In genomic region chr7:249979-250378, GRCh38 we compare ENCODE assay signal across 27 cellular contexts. TPM values are rescaled to one million over a fixed set of nuclear protein-coding genes. Genes with fewer than 3 reads are reported as not detected.
DNase-seq lines count a peak whose midpoint lies in the region; ATAC-seq, FAIRE-seq and TF ChIP-seq lines count a peak whose summit lies in the region.
"Had no signal": no experiment of that assay in that cellular context is flagged by ENCODE, and none has a peak within 500 bp of the region (broad histone marks: within the 10 kb centered on the region; RNA-seq: fewer than 3 reads in every experiment).

No MANE protein-coding gene starts in this region.

- H3K4me1 Mint-ChIP-seq in nephron progenitor cell, result peaks cover 13% of the 10 kb centered on the region
- H3K4me1 Mint-ChIP-seq: B cell; CD4-positive, CD25-positive, alpha-beta regulatory T cell had no signal

- TF ChIP-seq CTCF in A673 (conservative IDR thresholded peaks at IDR 0.05; ENCODE audit: low read depth, low read length), result no peak
- no peak for TF ChIP-seq CTCF in D721Med (IDR thresholded peaks at IDR 0.05; ENCODE audit: insufficient read depth, missing control alignments)
- TF ChIP-seq CTCF in RWPE1 (conservative IDR thresholded peaks at IDR 0.05; ENCODE audit: low read depth), result no peak
- TF ChIP-seq CTCF in nephron progenitor cell (IDR thresholded peaks at IDR 0.05), result no peak
- TF ChIP-seq CTCF in upper lobe of left lung (IDR thresholded peaks at IDR 0.05), result no peak
- TF ChIP-seq CTCF in coronary artery (IDR thresholded peaks at IDR 0.05), result no peak

- H3K4me3 ChIP-seq in A673 (ENCODE audit: low read depth, low read length, poor library complexity, severe bottlenecking), result no peak overlapping the region
- H3K4me3 ChIP-seq in upper lobe of left lung, result no peak overlapping the region
- H3K4me3 ChIP-seq in coronary artery, result no peak overlapping the region
- H3K4me3 ChIP-seq: BLaER1, HAP-1 had no signal

- peaks cover 6% of the 10 kb centered on the region for H3K27me3 Mint-ChIP-seq in nephron progenitor cell (ENCODE audit: low read depth, poor library complexity)
- H3K27me3 Mint-ChIP-seq: B cell; CD4-positive, CD25-positive, alpha-beta regulatory T cell had no signal

- no peak overlapping the region for H3K27ac ChIP-seq in A673 (ENCODE audit: low read depth, low read length, poor library complexity, severe bottlenecking)
- peak overlapping the region; percentile 6; the same call in 1 of the 2 replicates for H3K27ac ChIP-seq in RWPE1
- H3K27ac ChIP-seq in upper lobe of left lung, result no peak overlapping the region
- H3K27ac ChIP-seq in coronary artery, result no peak overlapping the region
- H3K27ac ChIP-seq: BLaER1, C4-2B had no signal

- H3K4me1 ChIP-seq in A673 (ENCODE audit: insufficient read depth, low read length, poor library complexity, severe bottlenecking) (peaks cover 15% of the 10 kb centered on the region), upper lobe of left lung (no peaks in the 10 kb centered on the region)
- H3K4me1 ChIP-seq: BLaER1, Caco-2, HAP-1 had no signal

- no peak for TF ChIP-seq EP300 in upper lobe of left lung (IDR thresholded peaks at IDR 0.05)

- no peak for ATAC-seq in GM21390 (IDR thresholded peaks at IDR 0.05; ENCODE audit: unreplicated experiment)
- ATAC-seq in upper lobe of left lung (ENCODE audit: low FRiP score in 2 of 2), result no peak
- ATAC-seq: CD8-positive, alpha-beta T cell had no signal

- peak overlapping the region; percentile 54 for H3K27ac Mint-ChIP-seq in nephron progenitor cell
- H3K27ac Mint-ChIP-seq: B cell; CD4-positive, CD25-positive, alpha-beta regulatory T cell; CD8-positive, alpha-beta T cell; HFFc6 had no signal

- no peak for TF ChIP-seq POLR2A in upper lobe of left lung (IDR thresholded peaks at IDR 0.05)

- no peaks in the 10 kb centered on the region for H3K9me3 ChIP-seq in A673 (ENCODE audit: low read depth, low read length, poor library complexity, severe bottlenecking)
- H3K9me3 ChIP-seq in upper lobe of left lung, result no peaks in the 10 kb centered on the region
- H3K9me3 ChIP-seq: Caco-2 had no signal

- H3K36me3 ChIP-seq in A673 (ENCODE audit: insufficient read depth, low read length, poor library complexity, severe bottlenecking) (peaks cover 6% of the 10 kb centered on the region), upper lobe of left lung (peaks cover 3 to 89% (median 48%) of the 10 kb centered on the region in 4 donors)
- H3K36me3 ChIP-seq: HAP-1 had no signal

- H3K9me3 Mint-ChIP-seq in nephron progenitor cell, result peaks cover 8% of the 10 kb centered on the region
- H3K9me3 Mint-ChIP-seq: CD8-positive, alpha-beta T cell; HFFc6 had no signal

- FAIRE-seq in D721Med (lab: Jason Lieb, UNC), result no peak
- FAIRE-seq: GM12891, GM18507, H54 had no signal

- DNase-seq in A673 (ENCODE audit: low spot score), result peak; percentile 76
- peak; percentile 73 for DNase-seq in D721Med (ENCODE audit: insufficient read length, low spot score)
- DNase-seq in RWPE1 (ENCODE audit: low spot score), result no peak
- DNase-seq in nephron progenitor cell, result no peak
- DNase-seq in DMS153 (lab: John Stamatoyannopoulos, UW), result no peak
- no peak for DNase-seq in upper lobe of left lung
- DNase-seq in coronary artery (ENCODE audit: low spot score), result no peak
- DNase-seq: Caco-2; CD4-positive, CD25-positive, alpha-beta regulatory T cell; CD8-positive, alpha-beta T cell; DMS 273 treated with DMSO at 0.1 percent for 48 hours; DMS53; DMS79 treated with DMSO at 0.1 percent for 48 hours; GF-D8; GOT3; HFFc6 had no signal

- H3K36me3 Mint-ChIP-seq in nephron progenitor cell (ENCODE audit: low read depth), result peaks cover 4% of the 10 kb centered on the region
- H3K36me3 Mint-ChIP-seq: CD4-positive, CD25-positive, alpha-beta regulatory T cell; CD8-positive, alpha-beta T cell had no signal

- POLR2A ChIA-PET in A673 (lab: Charles Lee; ENCODE audit: low non-redundant PET), result no interaction called here
- POLR2A ChIA-PET in RWPE1 (lab: Yijun Ruan, JAX; ENCODE audit: low non-redundant PET), result interaction anchor here (0.7 kb wide), 1 partner anchor 58 kb away, joined by 5 read pairs; the partner anchor contains the start of gene FAM20C

- intact Hi-C loops in A673 (cut with micrococcal nuclease; ENCODE audit: unreplicated experiment), result no loop called here

- H3K4me3 Mint-ChIP-seq in nephron progenitor cell, result no peak overlapping the region
- H3K4me3 Mint-ChIP-seq: B cell; CD4-positive, CD25-positive, alpha-beta regulatory T cell; CD8-positive, alpha-beta T cell; HFFc6 had no signal

- no TSS peak for BruUV-seq in A673 (replicated peaks; lab: Mats Ljungman, UMichigan)

- WGBS in upper lobe of left lung, 2 donors, result 89 to 94% methylated on average over 12 of the region's 12 CpGs

- H3K27me3 ChIP-seq in A673 (replicated peaks; ENCODE audit: insufficient read depth, low read depth, low read length, poor library complexity), result no peaks in the 10 kb centered on the region
- H3K27me3 ChIP-seq in upper lobe of left lung, result no peaks in the 10 kb centered on the region
- H3K27me3 ChIP-seq: BLaER1 had no signal

- CTCF ChIA-PET in A673 (lab: Charles Lee), result no interaction called here
- CTCF ChIA-PET in RWPE1 (lab: Yijun Ruan, JAX), result interaction anchor here (0.7 kb wide), 1 partner anchor 18 kb away, joined by 4 read pairs; no protein-coding TSS in a partner anchor

RNA-seq across cellular contexts. Expression of gene FOXL3, which starts 40.0 kb away (rescaled TPM):
- total RNA-seq in A673 (2021) (not detected in 2 replicates), upper lobe of left lung (not detected)
- total RNA-seq: A172; B cell; Caco-2; CD4-positive, CD25-positive, alpha-beta regulatory T cell; CD8-positive, alpha-beta T cell; Daoy; G401; HFFc6 had no signal

RNA-seq across cellular contexts. Expression of gene FAM20C, which starts 57.6 kb away (rescaled TPM):
- total RNA-seq in A673 (2021) (35.8 and 36.3 TPM in 2 replicates), upper lobe of left lung (10 to 100 TPM; 17.7 to 53.7 (median 46.8) TPM)
- total RNA-seq: CD4-positive, CD25-positive, alpha-beta regulatory T cell had no signal

Comparison
In these comparisons a context has a peak if more than half of its experiments do, and no peak if none do; other contexts are left out.
1. DNase-seq: peak in A673 (single experiment) and D721Med (single experiment); none in RWPE1 (single experiment), nephron progenitor cell (single experiment), DMS153 (single experiment), upper lobe of left lung (0 of 2) and coronary artery (single experiment).